8 cellular contexts compared by ENCODE assay signal in genomic region chr18:21612125-21613100, GRCh38. TPM values are rescaled to one million over a fixed set of nuclear protein-coding genes. Genes with fewer than 3 reads are reported as not detected.
A peak's percentile ranks its signal among the peaks of the same experiment; 100 is the strongest.
DNase-seq lines count a peak whose midpoint lies in the region; ATAC-seq and TF ChIP-seq lines count a peak whose summit lies in the region.

Gene SNRPD1 (plus strand): TSS chr18:21612314. CDS start chr18:21612430, 116 bp downstream.

- POLR2A ChIA-PET in RWPE1 (lab: Yijun Ruan, JAX; ENCODE audit: low non-redundant PET) = no interaction called here

- peaks cover 7% of the 10 kb centered on the region for H3K36me3 ChIP-seq in ES-I3 (ENCODE audit: insufficient read depth, low read length)

- peak; percentile 86 for DNase-seq in H4 (ENCODE audit: low spot score)
- DNase-seq in LNCaP clone FGC (ENCODE audit: low read depth) = peak; percentile 78
- DNase-seq in RWPE1 (ENCODE audit: low spot score) = peak; percentile 89
- peak; percentile 88 for DNase-seq in activated T-helper 2 cell treated with anti-CD3 and anti-CD28 coated beads, Interferon-gamma antibody, Interleukin-2, Interleukin-4, amounts not matched to agents 10 μg/mL and 5 μg/mL and 100 μg/mL, durations not matched to agents 14 hours and 24 hours and 36 hours (ENCODE audit: low spot score)
- DNase-seq in fibroblast of peridontal ligament (ENCODE audit: extremely low read depth) = peak; percentile 84
- DNase-seq in natural killer cell treated with Interleukin-12 subunit alpha and Interleukin-12 subunit beta and Interleukin-15 and Interleukin-18, amount 100 ng/mL, for 72 hours (ENCODE audit: low spot score) = peak; percentile 93
- peak; percentile 93 for DNase-seq in stimulated activated naive CD8-positive, alpha-beta T cell treated with anti-CD3 and anti-CD28 coated beads, Interleukin-15, Interleukin-2, amounts not matched to agents 100 U/mL and 50 U/mL, for 24 hours

- TF ChIP-seq CTCF in LNCaP clone FGC (IDR thresholded peaks at IDR 0.05; ENCODE audit: control insufficient read depth, extremely low read depth, insufficient read depth) = peak; percentile 98
- TF ChIP-seq CTCF in RWPE1 (conservative IDR thresholded peaks at IDR 0.05; ENCODE audit: low read depth) = peak; percentile 94

- peak within 1 kb of the TSS; percentile 88 for H3K4me3 ChIP-seq in LNCaP clone FGC (ENCODE audit: low read depth, low read length)

- no peaks in the 10 kb centered on the region for H3K9me3 Mint-ChIP-seq in activated T-helper 2 cell treated with anti-CD3 and anti-CD28 coated beads, Interferon-gamma antibody, Interleukin-2, Interleukin-4, amounts not matched to agents 10 μg/mL and 5 μg/mL and 100 μg/mL, durations not matched to agents 14 hours and 24 hours and 36 hours
- no peaks in the 10 kb centered on the region for H3K9me3 Mint-ChIP-seq in natural killer cell treated with Interleukin-12 subunit alpha and Interleukin-12 subunit beta and Interleukin-15 and Interleukin-18, amount 100 ng/mL, for 72 hours

- peak; percentile 99 for ATAC-seq in natural killer cell treated with Interleukin-12 subunit alpha and Interleukin-12 subunit beta and Interleukin-15 and Interleukin-18, amount 100 ng/mL, for 72 hours
- ATAC-seq in stimulated activated naive CD8-positive, alpha-beta T cell treated with anti-CD3 and anti-CD28 coated beads, Interleukin-15, Interleukin-2, amounts not matched to agents 100 U/mL and 50 U/mL, for 24 hours = peak; percentile 100

- CTCF ChIA-PET in RWPE1 (lab: Yijun Ruan, JAX) = interaction anchor here (0.6 to 3.9 kb wide), 3 partner anchors 11 to 82 kb away, joined by 3 to 21 read pairs (median 3); partner anchors contain the start of gene ESCO1

- peaks cover 45% of the 10 kb centered on the region for H3K36me3 Mint-ChIP-seq in activated T-helper 2 cell treated with anti-CD3 and anti-CD28 coated beads, Interferon-gamma antibody, Interleukin-2, Interleukin-4, amounts not matched to agents 10 μg/mL and 5 μg/mL and 100 μg/mL, durations not matched to agents 14 hours and 24 hours and 36 hours (ENCODE audit: low read depth)
- H3K36me3 Mint-ChIP-seq in natural killer cell treated with Interleukin-12 subunit alpha and Interleukin-12 subunit beta and Interleukin-15 and Interleukin-18, amount 100 ng/mL, for 72 hours = peaks cover 7% of the 10 kb centered on the region

- H3K9ac ChIP-seq in ES-I3 (ENCODE audit: low read depth, low read length) = peak within 1 kb of the TSS; percentile 91

- H3K27ac Mint-ChIP-seq in activated T-helper 2 cell treated with anti-CD3 and anti-CD28 coated beads, Interferon-gamma antibody, Interleukin-2, Interleukin-4, amounts not matched to agents 10 μg/mL and 5 μg/mL and 100 μg/mL, durations not matched to agents 14 hours and 24 hours and 36 hours = peak within 1 kb of the TSS; percentile 99
- peak within 1 kb of the TSS; percentile 95 to 99 for H3K27ac Mint-ChIP-seq in natural killer cell treated with Interleukin-12 subunit alpha and Interleukin-12 subunit beta and Interleukin-15 and Interleukin-18, amount 100 ng/mL, for 72 hours

- intact Hi-C loops in activated T-helper 2 cell treated with anti-CD3 and anti-CD28 coated beads, Interferon-gamma antibody, Interleukin-2, Interleukin-4, amounts not matched to agents 10 μg/mL and 5 μg/mL and 100 μg/mL, durations not matched to agents 14 hours and 24 hours and 36 hours (cut with micrococcal nuclease) = loop anchor here (1.0 to 10.0 kb wide), 6 partner anchors 12 to 232 kb away; partner anchors contain the start of genes ABHD3, ESCO1 and MIB1

- H3K4me1 Mint-ChIP-seq in activated T-helper 2 cell treated with anti-CD3 and anti-CD28 coated beads, Interferon-gamma antibody, Interleukin-2, Interleukin-4, amounts not matched to agents 10 μg/mL and 5 μg/mL and 100 μg/mL, durations not matched to agents 14 hours and 24 hours and 36 hours (ENCODE audit: low read depth) = peaks cover 19% of the 10 kb centered on the region
- H3K4me1 Mint-ChIP-seq in natural killer cell treated with Interleukin-12 subunit alpha and Interleukin-12 subunit beta and Interleukin-15 and Interleukin-18, amount 100 ng/mL, for 72 hours (ENCODE audit: low read depth in 2 of 2) = peaks cover 16 to 29% of the 10 kb centered on the region in 2 donors

- H3K27me3 Mint-ChIP-seq in activated T-helper 2 cell treated with anti-CD3 and anti-CD28 coated beads, Interferon-gamma antibody, Interleukin-2, Interleukin-4, amounts not matched to agents 10 μg/mL and 5 μg/mL and 100 μg/mL, durations not matched to agents 14 hours and 24 hours and 36 hours (ENCODE audit: low read depth) = no peaks in the 10 kb centered on the region
- no peaks in the 10 kb centered on the region for H3K27me3 Mint-ChIP-seq in natural killer cell treated with Interleukin-12 subunit alpha and Interleukin-12 subunit beta and Interleukin-15 and Interleukin-18, amount 100 ng/mL, for 72 hours

- H3K4me3 Mint-ChIP-seq in activated T-helper 2 cell treated with anti-CD3 and anti-CD28 coated beads, Interferon-gamma antibody, Interleukin-2, Interleukin-4, amounts not matched to agents 10 μg/mL and 5 μg/mL and 100 μg/mL, durations not matched to agents 14 hours and 24 hours and 36 hours (ENCODE audit: low read depth) = peak within 1 kb of the TSS; percentile 98
- peak within 1 kb of the TSS; percentile 100 for H3K4me3 Mint-ChIP-seq in natural killer cell treated with Interleukin-12 subunit alpha and Interleukin-12 subunit beta and Interleukin-15 and Interleukin-18, amount 100 ng/mL, for 72 hours

- H3K9me3 ChIP-seq in ES-I3 (ENCODE audit: control insufficient read depth, insufficient read depth, low read length) = no peaks in the 10 kb centered on the region; the same call in 1 of the 2 replicates

- no peaks in the 10 kb centered on the region for H3K4me1 ChIP-seq in ES-I3 (ENCODE audit: insufficient read depth, low read length)

- H3K27ac ChIP-seq in RWPE1 = peak within 1 kb of the TSS; percentile 90

RNA-seq across cellular contexts. Expression of gene SNRPD1, which starts in this region (rescaled TPM):
- total RNA-seq in H4 (2014; rRNA removed; shearing (Covaris generic)) = 35.6 and 59.1 TPM in 2 replicates
- total RNA-seq in activated T-helper 2 cell treated with anti-CD3 and anti-CD28 coated beads, Interferon-gamma antibody, Interleukin-2, Interleukin-4, amounts not matched to agents 10 μg/mL and 5 μg/mL and 100 μg/mL, durations not matched to agents 14 hours and 24 hours and 36 hours = 164 TPM in 2 replicates
- total RNA-seq in natural killer cell treated with Interleukin-12 subunit alpha and Interleukin-12 subunit beta and Interleukin-15 and Interleukin-18, amount 100 ng/mL, for 72 hours = 100 to 1,000 TPM in 1 of 2 donors, 10 to 100 TPM in 1; 91.2 to 158 TPM

Comparison
In these comparisons a context has a peak if more than half of its experiments do, and no peak if none do; other contexts are left out.
1. Peak in every context shown above with its lines: DNase-seq, ATAC-seq, H3K4me3 ChIP-seq and H3K27ac ChIP-seq.